ENCODE assay signal across 30 cellular contexts in genomic region chr4:149719357-149719756, GRCh38.
"Had no signal": no experiment of that assay in that cellular context is flagged by ENCODE, and none has a peak within 500 bp of the region (broad histone marks: within the 10 kb centered on the region; RNA-seq: fewer than 3 reads in every experiment).

No MANE protein-coding gene starts in this region.

- H3K4me3 ChIP-seq: colonic mucosa, esophagus muscularis mucosa, heart right ventricle, lower lobe of right lung, ovary, psoas muscle, sigmoid colon, skin epidermis, spleen, suprapubic skin, transverse colon, upper lobe of right lung, uterus had no signal

- ATAC-seq: heart right ventricle; left colon; left ventricle myocardium superior; lower lobe of right lung; natural killer cell; psoas muscle; right cardiac atrium; stimulated activated naive CD8-positive, alpha-beta T cell treated with anti-CD3 and anti-CD28 coated beads, Interleukin-15, amount 100 ng/mL, for 72 hours; upper lobe of right lung had no signal

- DNase-seq: colonic mucosa; effector CD8-positive, alpha-beta T cell; endodermal cell; foreskin melanocyte; glutamatergic neuron; heart right ventricle; hippocampal formation; islet precursor cell; kidney glomerular epithelial cell; left colon; left ventricle myocardium superior; lower lobe of right lung; natural killer cell; occipital lobe; ovary; posterior cingulate gyrus; psoas muscle; right cardiac atrium; sigmoid colon; spleen; stimulated activated CD4-positive, alpha-beta T cell treated with anti-CD3 and anti-CD28 coated beads, Interleukin-4, amount 100 ng/mL, for 1 hour; stimulated activated CD8-positive, alpha-beta memory T cell treated with anti-CD3 and anti-CD28 coated beads, Interleukin-4, amount 100 ng/mL, for 48 hours; stimulated activated naive CD4-positive, alpha-beta T cell; stimulated activated naive CD8-positive, alpha-beta T cell treated with anti-CD3 and anti-CD28 coated beads, Interleukin-15, amount 100 ng/mL, for 72 hours; transverse colon; upper lobe of right lung; uterus had no signal
